13 cellular contexts compared by ENCODE assay signal in the genomic region with DNA sequence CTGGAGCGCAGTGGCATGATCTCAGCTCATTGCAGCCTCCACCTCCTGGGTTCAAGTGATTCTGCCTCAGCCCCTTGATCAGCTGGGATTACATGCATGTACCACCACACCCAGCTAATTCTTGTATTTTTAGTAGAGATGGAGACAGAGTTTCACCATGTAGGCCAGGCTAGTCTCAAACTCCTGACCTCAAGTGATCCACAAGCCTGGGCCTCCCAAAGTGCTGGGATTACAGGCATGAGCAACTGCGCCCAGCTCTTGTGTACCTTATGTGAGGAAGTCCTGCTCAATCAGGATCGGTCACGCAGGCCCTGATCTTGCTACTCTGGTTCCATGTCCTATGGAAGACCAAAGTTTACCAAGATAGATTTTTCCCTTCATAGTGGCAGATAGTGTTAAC. TPM values are rescaled to one million over a fixed set of nuclear protein-coding genes. Genes with fewer than 3 reads are reported as not detected.
DNase-seq lines count a peak whose midpoint lies in the region; ATAC-seq and TF ChIP-seq lines count a peak whose summit lies in the region.
"Not testable (repeated sequence)": the region's sequence is repeated elsewhere in the genome, so short reads cannot be mapped to it uniquely, and the experiment has no call there.
"Had no signal": no experiment of that assay in that cellular context is flagged by ENCODE, and none has a peak within 500 bp of the region (broad histone marks: within the 10 kb centered on the region; RNA-seq: fewer than 3 reads in every experiment).

No MANE protein-coding gene starts in this region.

- peaks cover 52% of the 10 kb centered on the region for H3K4me1 ChIP-seq in DOHH2 (ENCODE audit: control insufficient read depth, low read length)
- peaks cover 46% of the 10 kb centered on the region for H3K4me1 ChIP-seq in Karpas-422 (ENCODE audit: low read length)
- peaks cover 4 to 55% (median 28%) of the 10 kb centered on the region in 6 donors for H3K4me1 ChIP-seq in spleen

- not testable (repeated sequence) for H3K27me3 ChIP-seq in DOHH2 (ENCODE audit: control insufficient read depth, low read length); Karpas-422 (ENCODE audit: low read length); spleen (replicated peaks in 1 of 7)

- H3K4me2 ChIP-seq in DOHH2 (ENCODE audit: low read length) (peak overlapping the region; percentile 39; the same call in 1 of the 2 replicates), Karpas-422 (ENCODE audit: low read depth, low read length, poor library complexity, severe bottlenecking) (peak overlapping the region; percentile 69)

- POLR2A ChIA-PET in activated CD4-positive, alpha-beta memory T cell treated with anti-CD3 and anti-CD28 coated beads for 36 hours (lab: Charles Lee), result interaction anchor here (1.0 kb wide), 1 partner anchor 9 kb away, joined by 3 read pairs; a partner anchor contains a TSS
- POLR2A ChIA-PET in naive thymus-derived CD8-positive, alpha-beta T cell (lab: Charles Lee), result interaction anchor here (5.8 kb wide), 1 partner anchor 9 kb away, joined by 85 read pairs; a partner anchor contains a TSS

- H3K9me3 ChIP-seq in DOHH2 (ENCODE audit: control insufficient read depth, insufficient read depth, low read length); Karpas-422 (ENCODE audit: low read length); spleen: not testable (repeated sequence)

- H3K4me3 ChIP-seq in DOHH2 (ENCODE audit: low read length) (peak overlapping the region; percentile 5; the same call in 1 of the 2 replicates), Karpas-422 (ENCODE audit: low read length) (peak overlapping the region; percentile 10; the same call in 1 of the 2 replicates)
- H3K4me3 ChIP-seq in spleen, result not testable (repeated sequence)

- H3K27ac Mint-ChIP-seq in activated CD4-positive, alpha-beta memory T cell treated with anti-CD3 and anti-CD28 coated beads for 36 hours, result peak overlapping the region; percentile 42
- peak overlapping the region; percentile 39 for H3K27ac Mint-ChIP-seq in activated naive CD4-positive, alpha-beta T cell treated with anti-CD3 and anti-CD28 coated beads, Interleukin-2, amount 10 ng/mL, durations not matched to agents 7 days and 5 days
- peak overlapping the region in 7 of 10 donors; percentile 11 to 65 (median 40) for H3K27ac Mint-ChIP-seq in naive thymus-derived CD8-positive, alpha-beta T cell

- not testable (repeated sequence) for ATAC-seq in naive thymus-derived CD8-positive, alpha-beta T cell

- peaks cover 25% of the 10 kb centered on the region for H3F3A ChIP-seq in DOHH2 (ENCODE audit: control insufficient read depth, insufficient read depth)

- H3K79me2 ChIP-seq in DOHH2 (ENCODE audit: control insufficient read depth, low read length) (peaks cover 29% of the 10 kb centered on the region), Karpas-422 (ENCODE audit: low read length) (peaks cover 23% of the 10 kb centered on the region)

- DNase-seq in Karpas-422; activated CD4-positive, alpha-beta memory T cell treated with anti-CD3 and anti-CD28 coated beads for 36 hours; activated naive CD4-positive, alpha-beta T cell treated with anti-CD3 and anti-CD28 coated beads, Interleukin-2, amount 10 ng/mL, durations not matched to agents 7 days and 5 days; epithelial cell of prostate (ENCODE audit: low read depth, low spot score); naive thymus-derived CD8-positive, alpha-beta T cell: not testable (repeated sequence)
- peak; percentile 21 for DNase-seq in spleen

- not testable (repeated sequence) for TF ChIP-seq CTCF in DOHH2 (IDR thresholded peaks at IDR 0.05; ENCODE audit: low read depth, low read length, poor library complexity, severe bottlenecking); spleen (IDR thresholded peaks at IDR 0.05 in 8 of 11, conservative IDR thresholded peaks at IDR 0.05 in 3 of 11)

- H3K9me2 ChIP-seq in DOHH2 (replicated peaks; ENCODE audit: control insufficient read depth, low read length); Karpas-422 (replicated peaks; ENCODE audit: insufficient read depth, low read length): not testable (repeated sequence)

- not testable (repeated sequence) for H3K4me3 Mint-ChIP-seq in activated CD4-positive, alpha-beta memory T cell treated with anti-CD3 and anti-CD28 coated beads for 36 hours; activated naive CD4-positive, alpha-beta T cell treated with anti-CD3 and anti-CD28 coated beads, Interleukin-2, amount 10 ng/mL, durations not matched to agents 7 days and 5 days
- peak overlapping the region in 1 of 10 donors; percentile 40 for H3K4me3 Mint-ChIP-seq in naive thymus-derived CD8-positive, alpha-beta T cell

- H3K9me3 Mint-ChIP-seq in activated CD4-positive, alpha-beta memory T cell treated with anti-CD3 and anti-CD28 coated beads for 36 hours; activated naive CD4-positive, alpha-beta T cell treated with anti-CD3 and anti-CD28 coated beads, Interleukin-2, amount 10 ng/mL, durations not matched to agents 7 days and 5 days; naive thymus-derived CD8-positive, alpha-beta T cell: not testable (repeated sequence)

- CTCF ChIA-PET in activated CD4-positive, alpha-beta memory T cell treated with anti-CD3 and anti-CD28 coated beads for 36 hours (lab: Charles Lee); activated naive CD4-positive, alpha-beta T cell treated with anti-CD3 and anti-CD28 coated beads, Interleukin-2, amount 10 ng/mL, durations not matched to agents 7 days and 5 days (lab: Charles Lee): not testable (repeated sequence)

- TF ChIP-seq POLR2A in spleen (IDR thresholded peaks at IDR 0.05), result not testable (repeated sequence)

- H3K9ac ChIP-seq in Karpas-422 (ENCODE audit: low read length), result not testable (repeated sequence)

- not testable (repeated sequence) for H3K27ac ChIP-seq in DOHH2 (ENCODE audit: low read depth, low read length); spleen
- H3K27ac ChIP-seq in Karpas-422 (ENCODE audit: low read length) (peak overlapping the region; percentile 31), epithelial cell of prostate (peak overlapping the region; percentile 100)

- intact Hi-C loops in activated CD4-positive, alpha-beta memory T cell treated with anti-CD3 and anti-CD28 coated beads for 36 hours (cut with micrococcal nuclease); spleen (cut with DNase I; ENCODE audit: low total_unique reads): not testable (repeated sequence)

- 88 to 100% (median 97%) methylated on average over 4 of the region's 4 CpGs for WGBS in spleen, 5 donors

- H3K36me3 Mint-ChIP-seq in activated CD4-positive, alpha-beta memory T cell treated with anti-CD3 and anti-CD28 coated beads for 36 hours, result peaks cover 41% of the 10 kb centered on the region
- H3K36me3 Mint-ChIP-seq in activated naive CD4-positive, alpha-beta T cell treated with anti-CD3 and anti-CD28 coated beads, Interleukin-2, amount 10 ng/mL, durations not matched to agents 7 days and 5 days, result peaks cover 35% of the 10 kb centered on the region
- H3K36me3 Mint-ChIP-seq in naive thymus-derived CD8-positive, alpha-beta T cell, result peaks cover 13 to 51% (median 17%) of the 10 kb centered on the region in 3 donors

- peaks cover 43% of the 10 kb centered on the region for H3K36me3 ChIP-seq in DOHH2 (ENCODE audit: control insufficient read depth, low read length)
- peaks cover 29% of the 10 kb centered on the region for H3K36me3 ChIP-seq in Karpas-422 (ENCODE audit: insufficient read depth, low read length)
- H3K36me3 ChIP-seq in spleen, result peaks cover 7 to 58% (median 46%) of the 10 kb centered on the region in 6 donors

- H4K20me1 ChIP-seq in DOHH2 (ENCODE audit: control insufficient read depth, insufficient read depth, low read depth, low read length); Karpas-422 (ENCODE audit: insufficient read depth, low read depth, low read length): not testable (repeated sequence)

- not testable (repeated sequence) for H2AFZ ChIP-seq in Karpas-422 (ENCODE audit: low read length)

- peaks cover 32% of the 10 kb centered on the region for H3K4me1 Mint-ChIP-seq in activated CD4-positive, alpha-beta memory T cell treated with anti-CD3 and anti-CD28 coated beads for 36 hours (ENCODE audit: low read depth)
- peaks cover 37% of the 10 kb centered on the region for H3K4me1 Mint-ChIP-seq in activated naive CD4-positive, alpha-beta T cell treated with anti-CD3 and anti-CD28 coated beads, Interleukin-2, amount 10 ng/mL, durations not matched to agents 7 days and 5 days
- peaks cover 12 to 34% (median 31%) of the 10 kb centered on the region in 4 donors for H3K4me1 Mint-ChIP-seq in naive thymus-derived CD8-positive, alpha-beta T cell

- not testable (repeated sequence) for H3K27me3 Mint-ChIP-seq in activated CD4-positive, alpha-beta memory T cell treated with anti-CD3 and anti-CD28 coated beads for 36 hours; activated naive CD4-positive, alpha-beta T cell treated with anti-CD3 and anti-CD28 coated beads, Interleukin-2, amount 10 ng/mL, durations not matched to agents 7 days and 5 days; naive thymus-derived CD8-positive, alpha-beta T cell

RNA-seq across cellular contexts. Expression of a gene that starts 8.8 kb away (rescaled TPM):
- total RNA-seq in Karpas-422 (2014; rRNA removed; shearing (Covaris generic); ENCODE audit: low replicate concordance), result 97.6 and 104 TPM in 2 replicates
- 100 to 1,000 TPM; 111 to 117 TPM for total RNA-seq in activated CD4-positive, alpha-beta memory T cell treated with anti-CD3 and anti-CD28 coated beads for 36 hours
- 100 to 1,000 TPM; 113 to 135 TPM for total RNA-seq in naive thymus-derived CD8-positive, alpha-beta T cell
- polyA plus RNA-seq in naive thymus-derived CD8-positive, alpha-beta T cell, result 10 to 100 TPM; 65.3 to 87.9 (median 67.4) TPM
- total RNA-seq in spleen, result 10 to 100 TPM; 63.4 to 92.4 (median 73.0) TPM
- 10 to 100 TPM; 27.6 to 63.0 (median 33.3) TPM for polyA plus RNA-seq in spleen

RNA-seq across cellular contexts. Expression of a gene that starts 27.7 kb away (rescaled TPM):
- total RNA-seq in Karpas-422 (2014; rRNA removed; shearing (Covaris generic); ENCODE audit: low replicate concordance), result not detected in 2 replicates
- not detected for total RNA-seq in activated CD4-positive, alpha-beta memory T cell treated with anti-CD3 and anti-CD28 coated beads for 36 hours
- total RNA-seq in naive thymus-derived CD8-positive, alpha-beta T cell, result not detected
- not detected for polyA plus RNA-seq in naive thymus-derived CD8-positive, alpha-beta T cell
- 10 to 100 TPM in 1 of 7 donors, 1 to 10 TPM in 6; 3.2 to 15.5 (median 6.4) TPM for total RNA-seq in spleen
- 1 to 10 TPM; 1.1 to 2.9 (median 2.1) TPM for polyA plus RNA-seq in spleen
- total RNA-seq: CD4-positive, alpha-beta memory T cell; IMR-90; NCI-H460; PC-9; RPMI7951 had no signal
- polyA plus RNA-seq: AG04450; CD4-positive, alpha-beta memory T cell; IMR-90 had no signal

RNA-seq across cellular contexts. Expression of a gene that starts 41.1 kb away (rescaled TPM):
- total RNA-seq in Karpas-422 (2014; rRNA removed; shearing (Covaris generic); ENCODE audit: low replicate concordance), result 33.7 and 65.4 TPM in 2 replicates
- 10 to 100 TPM; 32.2 to 37.6 TPM for total RNA-seq in activated CD4-positive, alpha-beta memory T cell treated with anti-CD3 and anti-CD28 coated beads for 36 hours
- total RNA-seq in naive thymus-derived CD8-positive, alpha-beta T cell, result 100 to 1,000 TPM; 102 to 103 TPM
- 100 to 1,000 TPM in 2 of 3 donors, 10 to 100 TPM in 1; 90.3 to 158 (median 124) TPM for polyA plus RNA-seq in naive thymus-derived CD8-positive, alpha-beta T cell
- total RNA-seq in spleen, result 100 to 1,000 TPM in 5 of 7 donors, 10 to 100 TPM in 2; 82.2 to 115 (median 109) TPM
- polyA plus RNA-seq in spleen, result 100 to 1,000 TPM in 1 of 3 donors, 10 to 100 TPM in 2; 94.2 to 109 (median 97.9) TPM
